In the genomic region with DNA sequence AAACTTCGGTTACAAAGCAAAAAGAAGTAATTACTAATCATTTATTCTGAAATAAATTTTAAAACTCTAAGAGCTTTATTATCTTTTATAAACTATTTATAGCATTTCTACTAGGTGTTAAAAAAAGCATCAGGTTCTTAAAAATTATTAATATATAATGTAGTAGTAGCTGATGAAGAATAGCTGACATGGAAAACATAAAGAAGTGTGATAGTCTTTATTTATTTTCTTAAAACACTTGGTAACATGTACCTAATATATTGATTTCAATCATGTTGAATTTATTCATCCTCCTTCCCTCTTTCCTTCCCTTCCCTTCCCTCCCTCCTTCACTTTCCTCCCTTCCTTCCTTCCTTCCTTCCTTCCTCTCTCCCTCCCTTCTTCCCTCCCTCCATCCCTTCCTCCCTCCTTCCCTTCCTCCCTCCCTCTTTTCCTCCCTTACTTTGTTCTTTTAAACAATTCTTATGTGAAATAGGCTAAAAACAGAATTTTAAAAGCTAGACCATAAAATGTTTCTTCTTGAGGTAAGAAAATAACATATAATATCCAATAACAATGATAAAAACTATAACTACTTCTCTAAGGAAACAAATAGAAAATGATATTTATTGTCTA, we compare ENCODE assay signal across 26 cellular contexts.
"Had no signal": no experiment of that assay in that cellular context is flagged by ENCODE, and none has a peak within 500 bp of the region (broad histone marks: within the 10 kb centered on the region; RNA-seq: fewer than 3 reads in every experiment).

No MANE protein-coding gene starts in this region.

- H3K27ac ChIP-seq: neutrophil, parathyroid adenoma, psoas muscle, skin epidermis, stomach, thoracic aorta, thyroid gland, tibial nerve, upper lobe of left lung, vagina had no signal

- FAIRE-seq: urothelium cell line had no signal

- ATAC-seq: naive thymus-derived CD8-positive, alpha-beta T cell; natural killer cell treated with Interleukin-12 subunit alpha and Interleukin-12 subunit beta and Interleukin-15 and Interleukin-18, amount 100 ng/mL, for 72 hours; psoas muscle; right cardiac atrium; sciatic nerve; stimulated activated effector memory CD8-positive, alpha-beta T cell treated with anti-CD3 and anti-CD28 coated beads, Interleukin-12 subunit alpha, Interleukin-12 subunit beta, amount 100 ng/mL, for 72 hours; stimulated activated naive B cell treated with anti-CD40 and anti-IgM and Interleukin-4, amounts not matched to agents 10 μg/mL and 1 μg/mL and 100 μg/mL, for 72 hours had no signal

- DNase-seq: naive thymus-derived CD8-positive, alpha-beta T cell; nephron progenitor cell; nucleus accumbens; posterior cingulate gyrus; psoas muscle; right cardiac atrium; stimulated activated CD4-positive, alpha-beta T cell treated with anti-CD3 and anti-CD28 coated beads, Interleukin-15, amount 100 ng/mL, for 24 hours; stimulated activated CD4-positive, alpha-beta T cell treated with anti-CD3 and anti-CD28 coated beads, Interleukin-2, amount 100 ng/mL, for 24 hours; stimulated activated CD4-positive, alpha-beta T cell treated with anti-CD3 and anti-CD28 coated beads, Interleukin-2, amount 100 ng/mL, for 48 hours; stimulated activated CD4-positive, alpha-beta T cell treated with anti-CD3 and anti-CD28 coated beads, Interleukin-4, amount 100 ng/mL, for 24 hours; stimulated activated naive B cell treated with anti-CD40 and anti-IgM and Interleukin-4, amounts not matched to agents 10 μg/mL and 1 μg/mL and 100 μg/mL, for 72 hours; stimulated activated naive CD4-positive, alpha-beta T cell treated with Interleukin-2 at 50 U/mL for 16 hours; stomach; thyroid gland; trophoblast cell; upper lobe of left lung had no signal

- H3K9ac ChIP-seq: parathyroid adenoma had no signal

- H3K27me3 ChIP-seq: neutrophil, stomach, thyroid gland, tibial nerve, upper lobe of left lung, vagina had no signal

- H3K9me3 ChIP-seq: neutrophil, psoas muscle, stomach, thoracic aorta, thyroid gland, tibial nerve, upper lobe of left lung, vagina had no signal

- H2AFZ ChIP-seq: parathyroid adenoma had no signal

- H3K36me3 ChIP-seq: neutrophil, stomach, thoracic aorta, thyroid gland, tibial nerve, upper lobe of left lung, vagina had no signal

- H3K79me2 ChIP-seq: parathyroid adenoma had no signal

- H3K4me1 ChIP-seq: parathyroid adenoma, psoas muscle, stomach, thyroid gland, tibial nerve, upper lobe of left lung, vagina had no signal

- H3K4me3 ChIP-seq: psoas muscle, skin epidermis, stomach, thoracic aorta, thyroid gland, tibial nerve, upper lobe of left lung, vagina had no signal
